28 cellular contexts compared by ENCODE assay signal in the genomic region with DNA sequence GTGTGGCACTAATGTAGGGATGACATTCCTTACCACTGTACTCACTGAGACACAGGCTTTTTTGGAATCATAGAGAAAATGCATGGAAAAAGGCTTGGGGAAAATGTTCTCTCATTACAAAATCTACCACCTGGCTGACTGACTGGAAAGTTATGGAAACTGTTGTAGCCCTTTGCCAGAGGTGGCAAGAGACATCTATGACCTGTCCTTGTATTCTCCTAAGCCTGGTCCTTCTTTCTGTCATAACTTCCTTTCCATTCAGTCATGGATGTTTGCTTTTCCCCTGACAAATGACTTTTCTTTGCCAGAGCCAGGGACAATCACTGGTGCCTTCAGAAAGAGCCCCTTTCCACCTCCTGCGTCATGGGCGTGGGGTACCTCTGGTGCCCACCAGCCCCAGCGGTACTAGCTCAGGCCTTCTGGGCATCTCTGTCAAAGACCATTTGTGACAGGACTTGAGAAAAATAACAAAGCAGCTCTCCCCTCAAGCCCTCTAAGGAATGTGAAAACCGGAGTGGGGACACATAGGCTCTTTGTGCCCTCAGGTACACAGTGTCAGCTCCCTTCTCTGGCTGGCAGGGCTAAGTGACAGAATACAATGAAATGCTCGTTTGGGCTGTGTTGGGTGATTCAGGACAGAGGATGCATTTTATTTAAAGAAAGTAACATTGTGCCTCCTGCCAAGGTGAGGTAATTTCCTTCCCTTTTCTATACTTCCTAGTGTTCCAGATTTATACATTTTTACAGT.
"Had no signal": no experiment of that assay in that cellular context is flagged by ENCODE, and none has a peak within 500 bp of the region (broad histone marks: within the 10 kb centered on the region; RNA-seq: fewer than 3 reads in every experiment).

No MANE protein-coding gene starts in this region.

- H3K4me1 ChIP-seq: Peyer's patch, SJSA1 had no signal

- H3K27me3 ChIP-seq: brain microvascular endothelial cell, cardiac muscle cell, Peyer's patch, SJSA1 had no signal

- H3K4me3 Mint-ChIP-seq: activated CD4-positive, alpha-beta T cell treated with anti-CD3 and anti-CD28 coated beads, Interleukin-2, amount 10 ng/mL, durations not matched to agents 24 days and 14 days; activated CD8-positive, alpha-beta memory T cell treated with anti-CD3 and anti-CD28 coated beads, Interleukin-2, amount 10 ng/mL, durations not matched to agents 7 days and 5 days; activated naive CD8-positive, alpha-beta T cell; activated T-cell treated with anti-CD3 and anti-CD28 coated beads, Interleukin-2, amount 50 U/mL, for 24 hours; activated T-helper 1 cell treated with anti-CD3 and anti-CD28 coated beads, Interleukin-12 subunit alpha, Interleukin-12 subunit beta, Interleukin-2, Interleukin-4 antibody, amounts not matched to agents 30 ng/mL and 10 ng/mL and 1 ng/mL, durations not matched to agents 14 hours and 24 hours and 36 hours; T-helper 17 cell; WTC11 had no signal

- H3K27ac Mint-ChIP-seq: activated CD4-positive, alpha-beta T cell treated with anti-CD3 and anti-CD28 coated beads, Interleukin-2, amount 10 ng/mL, durations not matched to agents 24 days and 14 days; activated CD8-positive, alpha-beta memory T cell treated with anti-CD3 and anti-CD28 coated beads, Interleukin-2, amount 10 ng/mL, durations not matched to agents 7 days and 5 days; activated naive CD8-positive, alpha-beta T cell; activated T-cell treated with anti-CD3 and anti-CD28 coated beads, Interleukin-2, amount 50 U/mL, for 24 hours; activated T-helper 1 cell treated with anti-CD3 and anti-CD28 coated beads, Interleukin-12 subunit alpha, Interleukin-12 subunit beta, Interleukin-2, Interleukin-4 antibody, amounts not matched to agents 30 ng/mL and 10 ng/mL and 1 ng/mL, durations not matched to agents 14 hours and 24 hours and 36 hours; T-helper 17 cell; WTC11 had no signal

- H3K9me3 ChIP-seq: Peyer's patch, SJSA1 had no signal

- H3K4me3 ChIP-seq: cardiac muscle cell, Peyer's patch, SJSA1 had no signal

- H3K36me3 Mint-ChIP-seq: activated CD8-positive, alpha-beta memory T cell treated with anti-CD3 and anti-CD28 coated beads, Interleukin-2, amount 10 ng/mL, durations not matched to agents 7 days and 5 days; activated naive CD8-positive, alpha-beta T cell; WTC11 had no signal

- DNase-seq: activated CD4-positive, alpha-beta T cell treated with anti-CD3 and anti-CD28 coated beads for 1 hour; activated CD4-positive, alpha-beta T cell treated with anti-CD3 and anti-CD28 coated beads, Interleukin-2, amount 10 ng/mL, durations not matched to agents 24 days and 14 days; activated CD4-positive, alpha-beta T cell treated with anti-CD3 and anti-CD28 coated beads, Interleukin-2, amount 50 U/mL, for 48 hours; activated CD8-positive, alpha-beta memory T cell treated with anti-CD3 and anti-CD28 coated beads, Interleukin-2, amount 10 ng/mL, durations not matched to agents 7 days and 5 days; activated effector memory CD4-positive, alpha-beta T cell treated with Interleukin-2 at 50 U/mL for 16 hours; activated naive CD4-positive, alpha-beta T cell; activated T-cell treated with anti-CD3 and anti-CD28 coated beads, Interleukin-2, amount 50 U/mL, for 24 hours; amygdala; brain microvascular endothelial cell; KG1; NCI-H1092; NCI-H1417; NCI-H1694; NCI-H2029; NCI-H2107; NCI-H2171 treated with DMSO at 0.1 percent for 48 hours; NCI-H226; NCI-H526; NCI-H82; Peyer's patch; SHP77; T-helper 17 cell; T-helper 9 cell had no signal

- H3K27ac ChIP-seq: brain microvascular endothelial cell, cardiac muscle cell, Peyer's patch, SJSA1 had no signal

- H3K4me1 Mint-ChIP-seq: activated CD4-positive, alpha-beta T cell treated with anti-CD3 and anti-CD28 coated beads, Interleukin-2, amount 10 ng/mL, durations not matched to agents 24 days and 14 days; activated CD8-positive, alpha-beta memory T cell treated with anti-CD3 and anti-CD28 coated beads, Interleukin-2, amount 10 ng/mL, durations not matched to agents 7 days and 5 days; T-helper 17 cell had no signal

- H3K36me3 ChIP-seq: brain microvascular endothelial cell, cardiac muscle cell, Peyer's patch, SJSA1 had no signal

- H3K9me3 Mint-ChIP-seq: activated CD4-positive, alpha-beta T cell treated with anti-CD3 and anti-CD28 coated beads, Interleukin-2, amount 10 ng/mL, durations not matched to agents 24 days and 14 days; activated T-cell treated with anti-CD3 and anti-CD28 coated beads, Interleukin-2, amount 50 U/mL, for 24 hours; activated T-helper 1 cell treated with anti-CD3 and anti-CD28 coated beads, Interleukin-12 subunit alpha, Interleukin-12 subunit beta, Interleukin-2, Interleukin-4 antibody, amounts not matched to agents 30 ng/mL and 10 ng/mL and 1 ng/mL, durations not matched to agents 14 hours and 24 hours and 36 hours had no signal
